ENCODE assay signal across 10 cellular contexts in the genomic region with DNA sequence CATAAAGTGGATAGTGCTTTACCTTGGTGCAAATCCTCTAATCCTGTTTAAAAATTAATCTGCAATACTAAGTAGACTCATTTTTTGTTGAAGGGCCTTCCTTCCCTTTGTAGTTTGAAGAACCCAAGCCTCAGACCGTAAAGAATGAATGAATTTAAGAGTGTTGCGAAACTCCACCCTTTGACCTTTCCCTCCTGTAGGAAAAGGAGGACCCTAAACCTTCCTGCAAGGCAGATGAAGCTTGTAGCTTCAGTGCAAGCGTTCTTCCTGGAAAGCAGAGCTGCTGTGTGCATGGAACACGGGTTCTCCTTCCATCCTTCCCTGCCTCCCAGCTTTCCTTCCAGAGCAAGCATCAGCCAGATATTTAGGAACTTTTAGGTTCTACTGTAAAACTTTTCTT. TPM values are rescaled to one million over a fixed set of nuclear protein-coding genes. Genes with fewer than 3 reads are reported as not detected.
DNase-seq lines count a peak whose midpoint lies in the region; ATAC-seq and TF ChIP-seq lines count a peak whose summit lies in the region.
"Had no signal": no experiment of that assay in that cellular context is flagged by ENCODE, and none has a peak within 500 bp of the region (broad histone marks: within the 10 kb centered on the region; RNA-seq: fewer than 3 reads in every experiment).

No MANE protein-coding gene starts in this region.

- intact Hi-C loops in CD4-positive, alpha-beta T cell (cut with DNase I, micrococcal nuclease) = loop anchor here (5.0 kb wide), 2 partner anchors 36 to 1456 kb away; partner anchors contain the start of gene NAPG (in 2 of the 2)

- H3K27ac Mint-ChIP-seq in CD4-positive, alpha-beta T cell = no peak overlapping the region
- no peak overlapping the region for H3K27ac Mint-ChIP-seq in chondrocyte (ENCODE audit: unreplicated experiment)

- no peak for TF ChIP-seq CTCF in CD4-positive, alpha-beta T cell (IDR thresholded peaks at IDR 0.05)
- no peak for TF ChIP-seq CTCF in chondrocyte (IDR thresholded peaks at IDR 0.05)

- peak overlapping the region; percentile 63 for H3K4me3 ChIP-seq in HUES6 (ENCODE audit: low read depth, low read length)
- H3K4me3 ChIP-seq in mucosa of rectum (ENCODE audit: low read length in 2 of 2) = peak overlapping the region in 1 of 2 donors; percentile 88

- no peak for DNase-seq in CD4-positive, alpha-beta T cell
- DNase-seq in chondrocyte (ENCODE audit: low spot score) = no peak
- DNase-seq in mesenteric fat pad (ENCODE audit: low spot score) = no peak
- DNase-seq in caudate nucleus (lab: John Stamatoyannopoulos, UW) = no peak
- DNase-seq: brain microvascular endothelial cell had no signal

- peaks cover 39% of the 10 kb centered on the region for H3K4me1 ChIP-seq in HUES6 (ENCODE audit: control insufficient read depth, insufficient read depth, low read length)
- H3K4me1 ChIP-seq in mucosa of rectum (ENCODE audit: control insufficient read depth in 2 of 2, insufficient read depth in 2 of 2, low read length in 2 of 2) = peaks cover 3 to 23% of the 10 kb centered on the region in 2 donors

- CTCF ChIA-PET in CD4-positive, alpha-beta T cell (lab: Charles Lee) = interaction anchor here (1.0 kb wide), 1 partner anchor 13 kb away, joined by 4 read pairs; no protein-coding TSS in a partner anchor

- POLR2A ChIA-PET in CD4-positive, alpha-beta T cell (lab: Charles Lee) = interaction anchor here (3.6 kb wide), 1 partner anchor 134 kb away, joined by 26 read pairs; the partner anchor contains the start of gene CHMP1B

- H3K36me3 Mint-ChIP-seq in CD4-positive, alpha-beta T cell (ENCODE audit: low read depth) = peaks cover 3% of the 10 kb centered on the region
- H3K36me3 Mint-ChIP-seq in chondrocyte (ENCODE audit: low read depth) = no peaks in the 10 kb centered on the region
- H3K36me3 Mint-ChIP-seq: IgD-negative memory B cell had no signal

- H3K27ac ChIP-seq in CD4-positive, alpha-beta T cell (ENCODE audit: low read depth, low read length) = no peak overlapping the region
- H3K27ac ChIP-seq in HUES6 (ENCODE audit: low read depth, low read length) (no peak overlapping the region), mucosa of rectum (ENCODE audit: low read depth in 2 of 2, low read length in 2 of 2) (peak overlapping the region; percentile 98), caudate nucleus (ENCODE audit: low read depth, low read length) (no peak overlapping the region)
- H3K27ac ChIP-seq: brain microvascular endothelial cell had no signal

- H3K27me3 Mint-ChIP-seq in CD4-positive, alpha-beta T cell = no peaks in the 10 kb centered on the region
- no peaks in the 10 kb centered on the region for H3K27me3 Mint-ChIP-seq in chondrocyte (ENCODE audit: low read depth)
- H3K27me3 Mint-ChIP-seq: IgD-negative memory B cell had no signal

- no peaks in the 10 kb centered on the region for H3K9me3 Mint-ChIP-seq in CD4-positive, alpha-beta T cell
- no peaks in the 10 kb centered on the region for H3K9me3 Mint-ChIP-seq in chondrocyte (ENCODE audit: low read depth)
- H3K9me3 Mint-ChIP-seq: IgD-negative memory B cell had no signal

- no peak overlapping the region for H3K9ac ChIP-seq in HUES6 (ENCODE audit: low read length)
- peak overlapping the region in 1 of 2 donors; percentile 52 for H3K9ac ChIP-seq in mucosa of rectum (ENCODE audit: low read depth in 1 of 2, low read length in 2 of 2)

- no peak for ATAC-seq in CD4-positive, alpha-beta T cell (ENCODE audit: poor library complexity)
- no peak for ATAC-seq in HG02798 (IDR thresholded peaks at IDR 0.05; ENCODE audit: poor library complexity, unreplicated experiment)
- no peak for ATAC-seq in HG02973 (IDR thresholded peaks at IDR 0.05; ENCODE audit: unreplicated experiment)

- no peaks in the 10 kb centered on the region for H3K27me3 ChIP-seq in CD4-positive, alpha-beta T cell (ENCODE audit: control insufficient read depth, insufficient read depth, low read length)
- H3K27me3 ChIP-seq in HUES6 (ENCODE audit: control insufficient read depth, insufficient read depth, low read length) = no peaks in the 10 kb centered on the region
- H3K27me3 ChIP-seq in mucosa of rectum (ENCODE audit: control insufficient read depth in 2 of 2, insufficient read depth in 2 of 2, low read length in 2 of 2) = no peaks in the 10 kb centered on the region
- H3K27me3 ChIP-seq: brain microvascular endothelial cell had no signal

- H3K4me3 Mint-ChIP-seq in CD4-positive, alpha-beta T cell = peak overlapping the region; percentile 92
- H3K4me3 Mint-ChIP-seq in chondrocyte (ENCODE audit: unreplicated experiment) = peak overlapping the region; percentile 16

- H3K36me3 ChIP-seq in HUES6 (ENCODE audit: control insufficient read depth, insufficient read depth, low read length) (peaks cover 6% of the 10 kb centered on the region; the same call in 1 of the 2 replicates), mucosa of rectum (ENCODE audit: control insufficient read depth in 2 of 2, insufficient read depth in 2 of 2, low read length in 2 of 2) (peaks cover 0 to 2% of the 10 kb centered on the region in 2 donors)
- H3K36me3 ChIP-seq: brain microvascular endothelial cell had no signal

- peaks cover 12% of the 10 kb centered on the region for H3K4me1 Mint-ChIP-seq in CD4-positive, alpha-beta T cell (ENCODE audit: low read depth)
- peaks cover 30% of the 10 kb centered on the region for H3K4me1 Mint-ChIP-seq in chondrocyte (ENCODE audit: low read depth)

- H3K9me3 ChIP-seq in CD4-positive, alpha-beta T cell (ENCODE audit: control insufficient read depth, low read length) = no peaks in the 10 kb centered on the region
- H3K9me3 ChIP-seq in HUES6 (ENCODE audit: control insufficient read depth, insufficient read depth, low read depth, low read length) = no peaks in the 10 kb centered on the region
- H3K9me3 ChIP-seq in mucosa of rectum (ENCODE audit: control insufficient read depth in 2 of 2, low read length in 2 of 2) = no peaks in the 10 kb centered on the region

RNA-seq across cellular contexts. Expression of gene IMPA2, which starts 1.7 kb away (rescaled TPM):
- total RNA-seq in CD4-positive, alpha-beta T cell = 1 to 10 TPM; 1.7 to 2.5 TPM
- total RNA-seq in chondrocyte (10.8 to 25.1 TPM (median 10.9 TPM) in 3 replicates), mesenteric fat pad (31.8 TPM)

Comparison
In these comparisons a context has a peak if more than half of its experiments do, and no peak if none do; other contexts are left out.
1. H3K27ac ChIP-seq: peak in mucosa of rectum (2 of 2); none in CD4-positive, alpha-beta T cell (single experiment), HUES6 (single experiment) and caudate nucleus (single experiment).